11 cellular contexts compared by ENCODE assay signal in genomic region chr20:32974204-32975064, GRCh38. TPM values are rescaled to one million over a fixed set of nuclear protein-coding genes. Genes with fewer than 3 reads are reported as not detected.
"Had no signal": no experiment of that assay in that cellular context is flagged by ENCODE, and none has a peak within 500 bp of the region (broad histone marks: within the 10 kb centered on the region; RNA-seq: fewer than 3 reads in every experiment).

No MANE protein-coding gene starts in this region.

RNA-seq across cellular contexts. Expression of gene SUN5, which starts 29.8 kb away (rescaled TPM):
- total RNA-seq: activated CD4-positive, alpha-beta T cell treated with anti-CD3 and anti-CD28 coated beads, Interleukin-2, amount 10 ng/mL, durations not matched to agents 7 days and 5 days; activated naive CD4-positive, alpha-beta T cell treated with anti-CD3 and anti-CD28 coated beads for 36 hours; esophagus mucosa; glomerular endothelial cell; left colon; lung microvascular endothelial cell; right cardiac atrium; Right ventricle myocardium inferior; T-cell; upper lobe of right lung had no signal
- polyA plus RNA-seq: right cardiac atrium, small intestine had no signal

RNA-seq across cellular contexts. Expression of gene BPIFB2, which starts 33.1 kb away (rescaled TPM):
- total RNA-seq: activated CD4-positive, alpha-beta T cell treated with anti-CD3 and anti-CD28 coated beads, Interleukin-2, amount 10 ng/mL, durations not matched to agents 7 days and 5 days; activated naive CD4-positive, alpha-beta T cell treated with anti-CD3 and anti-CD28 coated beads for 36 hours; glomerular endothelial cell; left colon; lung microvascular endothelial cell; right cardiac atrium; Right ventricle myocardium inferior; upper lobe of right lung had no signal
- polyA plus RNA-seq: right cardiac atrium, small intestine had no signal

RNA-seq across cellular contexts. Expression of gene BPIFB6, which starts 57.0 kb away (rescaled TPM):
- total RNA-seq: activated CD4-positive, alpha-beta T cell treated with anti-CD3 and anti-CD28 coated beads, Interleukin-2, amount 10 ng/mL, durations not matched to agents 7 days and 5 days; activated naive CD4-positive, alpha-beta T cell treated with anti-CD3 and anti-CD28 coated beads for 36 hours; esophagus mucosa; glomerular endothelial cell; left colon; lung microvascular endothelial cell; right cardiac atrium; Right ventricle myocardium inferior; T-cell; upper lobe of right lung had no signal
- polyA plus RNA-seq: right cardiac atrium, small intestine had no signal
